Comparison of ENCODE assay signal across 8 cellular contexts in genomic region chr12:117119592-117120198, GRCh38. TPM values are rescaled to one million over a fixed set of nuclear protein-coding genes. Genes with fewer than 3 reads are reported as not detected.
DNase-seq lines count a peak whose midpoint lies in the region; ATAC-seq and TF ChIP-seq lines count a peak whose summit lies in the region.

No MANE protein-coding gene starts in this region.

- H3K4me3 Mint-ChIP-seq in activated T-cell treated with anti-CD3 and anti-CD28 coated beads, Interleukin-2, amount 50 U/mL, for 4 hours, result no peak overlapping the region

- H3K27me3 ChIP-seq in hepatocyte, result no peaks in the 10 kb centered on the region
- no peaks in the 10 kb centered on the region for H3K27me3 ChIP-seq in testis

- H3K9me2 ChIP-seq in hepatocyte (replicated peaks; ENCODE audit: insufficient read depth), result no peaks in the 10 kb centered on the region

- no peaks in the 10 kb centered on the region for H3K79me2 ChIP-seq in hepatocyte

- peak in 1 of 2 donors; percentile 63 for ATAC-seq in activated T-cell treated with anti-CD3 and anti-CD28 coated beads, Interleukin-2, amount 50 U/mL, for 4 hours
- ATAC-seq in GM21619 (IDR thresholded peaks at IDR 0.05; ENCODE audit: unreplicated experiment), result no peak

- no peaks in the 10 kb centered on the region for H3K36me3 Mint-ChIP-seq in activated T-cell treated with anti-CD3 and anti-CD28 coated beads, Interleukin-2, amount 50 U/mL, for 4 hours (ENCODE audit: insufficient read depth)

- TF ChIP-seq POLR2A in testis (IDR thresholded peaks at IDR 0.05), result no peak

- no peak overlapping the region for H3K4me2 ChIP-seq in hepatocyte

- H3K27ac ChIP-seq in hepatocyte, result no peak overlapping the region
- H3K27ac ChIP-seq in testis, result no peak overlapping the region

- H3K4me3 ChIP-seq in hepatocyte (no peak overlapping the region), testis (no peak overlapping the region)

- no peak overlapping the region for H2AFZ ChIP-seq in hepatocyte

- H3K36me3 ChIP-seq in hepatocyte (replicated peaks; ENCODE audit: insufficient read depth, low read depth), result no peaks in the 10 kb centered on the region
- no peaks in the 10 kb centered on the region for H3K36me3 ChIP-seq in testis (ENCODE audit: low read depth, missing control alignments)

- 59% methylated on average over 6 of the region's 6 CpGs for WGBS in hepatocyte (ENCODE audit: low lambda C conversion rate, missing lambda C conversion rate)
- 66 to 68% methylated on average over 6 of the region's 6 CpGs for WGBS in testis, 2 donors

- DNase-seq in AG09319 (ENCODE audit: extremely low read depth, low read depth) (no peak), NCI-H2171 treated with DMSO at 0.1 percent for 48 hours (lab: John Stamatoyannopoulos, UW) (peak; percentile 71), hepatocyte (ENCODE audit: low spot score) (peak; percentile 48), testis (no peak), DMS114 treated with DMSO at 0.1 percent for 48 hours (lab: John Stamatoyannopoulos, UW; ENCODE audit: unreplicated experiment) (no peak)
- peak; percentile 10 for DNase-seq in activated T-cell treated with anti-CD3 and anti-CD28 coated beads, Interleukin-2, amount 50 U/mL, for 4 hours

- H3K27me3 Mint-ChIP-seq in activated T-cell treated with anti-CD3 and anti-CD28 coated beads, Interleukin-2, amount 50 U/mL, for 4 hours (ENCODE audit: low read depth), result no peaks in the 10 kb centered on the region

- H3K4me1 Mint-ChIP-seq in activated T-cell treated with anti-CD3 and anti-CD28 coated beads, Interleukin-2, amount 50 U/mL, for 4 hours (ENCODE audit: low read depth), result no peaks in the 10 kb centered on the region

- intact Hi-C loops in testis (cut with DNase I; ENCODE audit: low total_unique reads), result no loop called here

- no peaks in the 10 kb centered on the region for H3K9me3 Mint-ChIP-seq in activated T-cell treated with anti-CD3 and anti-CD28 coated beads, Interleukin-2, amount 50 U/mL, for 4 hours

- H3K9me3 ChIP-seq in hepatocyte (ENCODE audit: low read depth), result no peaks in the 10 kb centered on the region
- no peaks in the 10 kb centered on the region for H3K9me3 ChIP-seq in testis

- no peaks in the 10 kb centered on the region for H4K20me1 ChIP-seq in hepatocyte (ENCODE audit: insufficient read depth, poor library complexity, severe bottlenecking)

- H3K4me1 ChIP-seq in hepatocyte (ENCODE audit: insufficient read depth) (no peaks in the 10 kb centered on the region), testis (peaks cover 10% of the 10 kb centered on the region)

- TF ChIP-seq CTCF in AG09319 (IDR thresholded peaks at IDR 0.05; ENCODE audit: low read depth, low read length) (peak; percentile 41), GM12874 (IDR thresholded peaks at IDR 0.05; ENCODE audit: insufficient read depth, low read depth, low read length) (peak; percentile 72), hepatocyte (IDR thresholded peaks at IDR 0.05; ENCODE audit: poor library complexity) (peak; percentile 63), testis (IDR thresholded peaks at IDR 0.05) (peak in 2 of 3 experiments; percentile 50 to 59)

RNA-seq across cellular contexts. Expression of gene TESC, which starts 20.5 kb away (rescaled TPM):
- total RNA-seq in activated T-cell treated with anti-CD3 and anti-CD28 coated beads, Interleukin-2, amount 50 U/mL, for 4 hours, result 10 to 100 TPM; 18.7 to 27.6 (median 26.6) TPM
- total RNA-seq in hepatocyte (15.9 and 20.8 TPM in 2 replicates), testis (10 to 100 TPM; 42.5 to 76.5 TPM)
- polyA plus RNA-seq in hepatocyte (15.5 and 31.5 TPM in 2 replicates), testis (ENCODE audit: insufficient read depth, low read depth, low replicate concordance) (43.2 TPM)

Comparison
In these comparisons a context has a peak if more than half of its experiments do, and no peak if none do; other contexts are left out.
1. DNase-seq: peak in NCI-H2171 treated with DMSO at 0.1 percent for 48 hours (single experiment), activated T-cell treated with anti-CD3 and anti-CD28 coated beads, Interleukin-2, amount 50 U/mL, for 4 hours (single experiment) and hepatocyte (single experiment); none in AG09319 (single experiment), testis (single experiment) and DMS114 treated with DMSO at 0.1 percent for 48 hours (single experiment).
2. Peak in every context shown above with its lines, with median percentiles within 50 percentile points of each other: CTCF ChIP-seq.